ENCODE assay signal across 18 cellular contexts in genomic region chr6:7467007-7467897, GRCh38.
A peak's percentile ranks its signal among the peaks of the same experiment; 100 is the strongest.
DNase-seq lines count a peak whose midpoint lies in the region; ATAC-seq and TF ChIP-seq lines count a peak whose summit lies in the region.
"Had no signal": no experiment of that assay in that cellular context is flagged by ENCODE, and none has a peak within 500 bp of the region (broad histone marks: within the 10 kb centered on the region; RNA-seq: fewer than 3 reads in every experiment).

No MANE protein-coding gene starts in this region.

- intact Hi-C loops in left ventricle myocardium superior (cut with micrococcal nuclease), result no loop called here

- H3K79me2 ChIP-seq in GM23338 (replicated peaks; ENCODE audit: insufficient read depth), result no peaks in the 10 kb centered on the region

- H3K27ac ChIP-seq in GM23338 (ENCODE audit: low read depth) (no peak overlapping the region), tibial nerve (no peak overlapping the region)
- H3K27ac ChIP-seq: SK-N-MC, upper lobe of left lung had no signal

- H3K27me3 ChIP-seq in GM23338 (ENCODE audit: insufficient read depth), result no peaks in the 10 kb centered on the region
- H3K27me3 ChIP-seq in tibial nerve, result no peaks in the 10 kb centered on the region
- H3K27me3 ChIP-seq: upper lobe of left lung had no signal

- H3K4me3 Mint-ChIP-seq in GM23338 (no peak overlapping the region), progenitor cell of endocrine pancreas (ENCODE audit: low read depth) (peak overlapping the region; percentile 42)
- H3K4me3 Mint-ChIP-seq: activated naive CD8-positive, alpha-beta T cell treated with anti-CD3 and anti-CD28 coated beads, Interleukin-2, amount 50 U/mL, for 24 hours; activated T-cell treated with anti-CD3 and anti-CD28 coated beads, Interleukin-2, amount 50 U/mL, for 4 hours; B cell had no signal

- peaks cover 5% of the 10 kb centered on the region; the same call in 1 of the 2 replicates for H3K9me2 ChIP-seq in GM23338 (ENCODE audit: insufficient read depth)

- no peaks in the 10 kb centered on the region for H3K9me3 Mint-ChIP-seq in GM23338
- peaks cover 6% of the 10 kb centered on the region for H3K9me3 Mint-ChIP-seq in progenitor cell of endocrine pancreas (ENCODE audit: low read depth)
- H3K9me3 Mint-ChIP-seq in activated naive CD4-positive, alpha-beta T cell treated with anti-CD3 and anti-CD28 coated beads, Interleukin-2, amount 50 U/mL, for 72 hours, result no peaks in the 10 kb centered on the region
- H3K9me3 Mint-ChIP-seq: activated naive CD8-positive, alpha-beta T cell treated with anti-CD3 and anti-CD28 coated beads, Interleukin-2, amount 50 U/mL, for 24 hours; activated T-cell treated with anti-CD3 and anti-CD28 coated beads, Interleukin-2, amount 50 U/mL, for 4 hours had no signal

- H3K9me3 ChIP-seq in tibial nerve, result no peaks in the 10 kb centered on the region
- H3K9me3 ChIP-seq: upper lobe of left lung had no signal

- H3F3A ChIP-seq in GM23338 (replicated peaks; ENCODE audit: low read depth), result no peaks in the 10 kb centered on the region

- DNase-seq in GM23338 (ENCODE audit: low spot score) (peak; percentile 27), amniotic epithelial cell (ENCODE audit: low read depth) (peak; percentile 95), left ventricle myocardium superior (no peak), progenitor cell of endocrine pancreas (ENCODE audit: low spot score, unreplicated experiment) (peak; percentile 40), tibial nerve (ENCODE audit: low spot score in 2 of 2) (no peak), KG1 (lab: John Stamatoyannopoulos, UW) (no peak), NCI-H1417 treated with DMSO at 0.1 percent for 48 hours (lab: John Stamatoyannopoulos, UW) (no peak)
- DNase-seq in activated naive CD4-positive, alpha-beta T cell treated with anti-CD3 and anti-CD28 coated beads, Interleukin-2, amount 50 U/mL, for 72 hours (ENCODE audit: low spot score in 2 of 2), result no peak
- DNase-seq: activated CD4-positive, alpha-beta T cell treated with anti-CD3 and anti-CD28 coated beads, Interleukin-2, amount 50 U/mL, for 1 hour; activated naive CD8-positive, alpha-beta T cell treated with anti-CD3 and anti-CD28 coated beads, Interleukin-2, amount 50 U/mL, for 24 hours; activated T-cell treated with anti-CD3 and anti-CD28 coated beads, Interleukin-2, amount 50 U/mL, for 4 hours; cortex of kidney; GOT3; NCI-H1048; stimulated activated CD4-positive, alpha-beta T cell treated with anti-CD3 and anti-CD28 coated beads, Interleukin-4, amount 100 ng/mL, for 24 hours; upper lobe of left lung had no signal

- WGBS in tibial nerve, 2 donors, result 58 to 59% methylated on average over 13 of the region's 13 CpGs

- peaks cover 4% of the 10 kb centered on the region for H3K4me1 ChIP-seq in GM23338 (ENCODE audit: insufficient read depth)
- H3K4me1 ChIP-seq in tibial nerve, result no peaks in the 10 kb centered on the region
- H3K4me1 ChIP-seq: upper lobe of left lung had no signal

- no peak for TF ChIP-seq POLR2A in tibial nerve (IDR thresholded peaks at IDR 0.05)

- H3K4me1 Mint-ChIP-seq in GM23338, result peaks cover 4% of the 10 kb centered on the region; the same call in 2 of the 3 replicates
- H3K4me1 Mint-ChIP-seq in progenitor cell of endocrine pancreas (ENCODE audit: low read depth), result peaks cover 49% of the 10 kb centered on the region
- H3K4me1 Mint-ChIP-seq: B cell had no signal

- H3K4me2 ChIP-seq in GM23338, result no peak overlapping the region

- H3K36me3 Mint-ChIP-seq in GM23338 (ENCODE audit: low read depth) (no peaks in the 10 kb centered on the region), progenitor cell of endocrine pancreas (ENCODE audit: insufficient read depth) (peaks cover 4% of the 10 kb centered on the region)
- no peaks in the 10 kb centered on the region for H3K36me3 Mint-ChIP-seq in activated naive CD4-positive, alpha-beta T cell treated with anti-CD3 and anti-CD28 coated beads, Interleukin-2, amount 50 U/mL, for 72 hours

- H3K27ac Mint-ChIP-seq in GM23338, result no peak overlapping the region
- H3K27ac Mint-ChIP-seq in progenitor cell of endocrine pancreas, result peak overlapping the region; percentile 97
- no peak overlapping the region for H3K27ac Mint-ChIP-seq in activated naive CD4-positive, alpha-beta T cell treated with anti-CD3 and anti-CD28 coated beads, Interleukin-2, amount 50 U/mL, for 72 hours
- H3K27ac Mint-ChIP-seq: activated naive CD8-positive, alpha-beta T cell treated with anti-CD3 and anti-CD28 coated beads, Interleukin-2, amount 50 U/mL, for 24 hours; B cell had no signal

- no peak overlapping the region for H2AFZ ChIP-seq in GM23338

- peaks cover 2% of the 10 kb centered on the region for H3K27me3 Mint-ChIP-seq in GM23338 (ENCODE audit: insufficient read depth, low read depth, poor library complexity)
- no peaks in the 10 kb centered on the region for H3K27me3 Mint-ChIP-seq in progenitor cell of endocrine pancreas

- no peaks in the 10 kb centered on the region for H3K36me3 ChIP-seq in GM23338 (ENCODE audit: insufficient read depth)
- H3K36me3 ChIP-seq in tibial nerve, result no peaks in the 10 kb centered on the region
- H3K36me3 ChIP-seq: upper lobe of left lung had no signal

- ATAC-seq in GM23338, result no peak
- peak; percentile 66 for ATAC-seq in left ventricle myocardium superior
- ATAC-seq in activated naive CD4-positive, alpha-beta T cell treated with anti-CD3 and anti-CD28 coated beads, Interleukin-2, amount 50 U/mL, for 72 hours, result no peak
- ATAC-seq: activated naive CD8-positive, alpha-beta T cell treated with anti-CD3 and anti-CD28 coated beads, Interleukin-2, amount 50 U/mL, for 24 hours; activated T-cell treated with anti-CD3 and anti-CD28 coated beads, Interleukin-2, amount 50 U/mL, for 4 hours had no signal

- H3K4me3 ChIP-seq in GM23338 (no peak overlapping the region), tibial nerve (no peak overlapping the region)
- H3K4me3 ChIP-seq: SK-N-MC, upper lobe of left lung had no signal

- TF ChIP-seq EP300 in tibial nerve (IDR thresholded peaks at IDR 0.05), result no peak

- TF ChIP-seq CTCF in GM23338 (conservative IDR thresholded peaks at IDR 0.05; ENCODE audit: low read depth in 2 of 2) (no peak), progenitor cell of endocrine pancreas (IDR thresholded peaks at IDR 0.05; ENCODE audit: unreplicated experiment) (no peak), tibial nerve (IDR thresholded peaks at IDR 0.05) (no peak)

- H4K20me1 ChIP-seq in GM23338 (replicated peaks; ENCODE audit: insufficient read depth), result no peaks in the 10 kb centered on the region

TF ChIP-seq in GM23338, 12 proteins besides CTCF, POLR2A, EP300 and RAD21 (continues in another document):
- TF ChIP-seq CREB1 (CRISPR knock-in tag; IDR thresholded peaks at IDR 0.05; ENCODE audit: low read depth), result no peak
- no peak for TF ChIP-seq STAT1 (IDR thresholded peaks at IDR 0.05; ENCODE audit: unreplicated experiment)
- TF ChIP-seq NANOG (IDR thresholded peaks at IDR 0.05; ENCODE audit: borderline replicate concordance), result no peak
- TF ChIP-seq JUNB (IDR thresholded peaks at IDR 0.05; ENCODE audit: unreplicated experiment), result no peak
- no peak for TF ChIP-seq ZNF331 (CRISPR knock-in tag; IDR thresholded peaks at IDR 0.05; ENCODE audit: low read depth)
- TF ChIP-seq EZH2 (IDR thresholded peaks at IDR 0.05; ENCODE audit: low read depth, unreplicated experiment), result no peak
- no peak for TF ChIP-seq ZNF114 (CRISPR knock-in tag; IDR thresholded peaks at IDR 0.05)
- TF ChIP-seq, protein P1, sequence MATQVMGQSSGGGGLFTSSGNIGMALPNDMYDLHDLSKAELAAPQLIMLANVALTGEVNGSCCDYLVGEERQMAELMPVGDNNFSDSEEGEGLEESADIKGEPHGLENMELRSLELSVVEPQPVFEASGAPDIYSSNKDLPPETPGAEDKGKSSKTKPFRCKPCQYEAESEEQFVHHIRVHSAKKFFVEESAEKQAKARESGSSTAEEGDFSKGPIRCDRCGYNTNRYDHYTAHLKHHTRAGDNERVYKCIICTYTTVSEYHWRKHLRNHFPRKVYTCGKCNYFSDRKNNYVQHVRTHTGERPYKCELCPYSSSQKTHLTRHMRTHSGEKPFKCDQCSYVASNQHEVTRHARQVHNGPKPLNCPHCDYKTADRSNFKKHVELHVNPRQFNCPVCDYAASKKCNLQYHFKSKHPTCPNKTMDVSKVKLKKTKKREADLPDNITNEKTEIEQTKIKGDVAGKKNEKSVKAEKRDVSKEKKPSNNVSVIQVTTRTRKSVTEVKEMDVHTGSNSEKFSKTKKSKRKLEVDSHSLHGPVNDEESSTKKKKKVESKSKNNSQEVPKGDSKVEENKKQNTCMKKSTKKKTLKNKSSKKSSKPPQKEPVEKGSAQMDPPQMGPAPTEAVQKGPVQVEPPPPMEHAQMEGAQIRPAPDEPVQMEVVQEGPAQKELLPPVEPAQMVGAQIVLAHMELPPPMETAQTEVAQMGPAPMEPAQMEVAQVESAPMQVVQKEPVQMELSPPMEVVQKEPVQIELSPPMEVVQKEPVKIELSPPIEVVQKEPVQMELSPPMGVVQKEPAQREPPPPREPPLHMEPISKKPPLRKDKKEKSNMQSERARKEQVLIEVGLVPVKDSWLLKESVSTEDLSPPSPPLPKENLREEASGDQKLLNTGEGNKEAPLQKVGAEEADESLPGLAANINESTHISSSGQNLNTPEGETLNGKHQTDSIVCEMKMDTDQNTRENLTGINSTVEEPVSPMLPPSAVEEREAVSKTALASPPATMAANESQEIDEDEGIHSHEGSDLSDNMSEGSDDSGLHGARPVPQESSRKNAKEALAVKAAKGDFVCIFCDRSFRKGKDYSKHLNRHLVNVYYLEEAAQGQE (IDR thresholded peaks at IDR 0.05; ENCODE audit: unreplicated experiment), result no peak
- no peak for TF ChIP-seq EZH2phosphoT487 (IDR thresholded peaks at IDR 0.05; ENCODE audit: unreplicated experiment)
- TF ChIP-seq ETS1 (IDR thresholded peaks at IDR 0.05), result no peak
- no peak for TF ChIP-seq POLR2AphosphoS5 (IDR thresholded peaks at IDR 0.05; ENCODE audit: low read depth)

Comparison
In these comparisons a context has a peak if more than half of its experiments do, and no peak if none do; other contexts are left out.
1. DNase-seq: peak in GM23338 (single experiment), amniotic epithelial cell (single experiment) and progenitor cell of endocrine pancreas (single experiment); none in left ventricle myocardium superior (single experiment), tibial nerve (0 of 2), activated naive CD4-positive, alpha-beta T cell treated with anti-CD3 and anti-CD28 coated beads, Interleukin-2, amount 50 U/mL, for 72 hours (0 of 2), KG1 (single experiment) and NCI-H1417 treated with DMSO at 0.1 percent for 48 hours (single experiment).